In genomic region chr4:88158360-88159136, GRCh38 we compare ENCODE assay signal across 8 cellular contexts. TPM values are rescaled to one million over a fixed set of nuclear protein-coding genes. Genes with fewer than 3 reads are reported as not detected.
DNase-seq lines count a peak whose midpoint lies in the region; ATAC-seq and TF ChIP-seq lines count a peak whose summit lies in the region.

Gene ABCG2 (minus strand): TSS chr4:88158639. CDS start chr4:88139995, 18,644 bp downstream.

- CTCF ChIA-PET in activated B cell treated with CpG ODN at 0.5 μM for 24 hours (lab: Charles Lee) = no interaction called here

- H3K9me3 ChIP-seq in BE2C (no peaks in the 10 kb centered on the region), lower lobe of right lung (no peaks in the 10 kb centered on the region)

- DNase-seq in BE2C (peak; percentile 8), HK-2 (ENCODE audit: unreplicated experiment) (peak; percentile 29), activated B cell treated with CpG ODN at 0.5 μM for 24 hours (peak; percentile 26), dorsolateral prefrontal cortex (peak in 4 of 10 donors; percentile 36 to 53 (median 40)), lower lobe of right lung (peak; percentile 68), NCI-H510A (lab: John Stamatoyannopoulos, UW) (no peak)
- DNase-seq in stimulated activated CD4-positive, alpha-beta T cell treated with anti-CD3 and anti-CD28 coated beads, TNF-alpha, amount 100 ng/mL, for 4 hours (ENCODE audit: low read depth in 3 of 3) = peak; percentile 1 to 17 (median 13)

- no peaks in the 10 kb centered on the region for H3K4me1 ChIP-seq in BE2C
- H3K4me1 ChIP-seq in lower lobe of right lung = peaks cover 9% of the 10 kb centered on the region

- POLR2A ChIA-PET in activated B cell treated with CpG ODN at 0.5 μM for 24 hours (lab: Charles Lee) = interaction anchor here (0.7 kb wide), 1 partner anchor 276 kb away, joined by 3 read pairs; no protein-coding TSS in a partner anchor

- no peaks in the 10 kb centered on the region for H3K9me3 Mint-ChIP-seq in activated B cell treated with CpG ODN at 0.5 μM for 24 hours

- peak within 1 kb of the TSS; percentile 72 for H3K4me3 Mint-ChIP-seq in activated B cell treated with CpG ODN at 0.5 μM for 24 hours

- H3K27ac Mint-ChIP-seq in activated B cell treated with CpG ODN at 0.5 μM for 24 hours = no peak within 1 kb of the TSS

- peak; percentile 56 for ATAC-seq in GM19324 (IDR thresholded peaks at IDR 0.05; ENCODE audit: low FRiP score, unreplicated experiment)
- ATAC-seq in activated B cell treated with CpG ODN at 0.5 μM for 24 hours (ENCODE audit: low read depth) = peak; percentile 79
- ATAC-seq in lower lobe of right lung = peak; percentile 87 to 89

- H3K27ac ChIP-seq in dorsolateral prefrontal cortex (peak within 1 kb of the TSS in 29 of 59 donors; percentile 11 to 77 (median 30)), lower lobe of right lung (peak within 1 kb of the TSS; percentile 72)

- H3K4me3 ChIP-seq in BE2C (ENCODE audit: low read depth, low read length) (peak within 1 kb of the TSS; percentile 44), dorsolateral prefrontal cortex (peak within 1 kb of the TSS; percentile 42 to 83 (median 70)), lower lobe of right lung (peak within 1 kb of the TSS; percentile 71)

- intact Hi-C loops in activated B cell treated with CpG ODN at 0.5 μM for 24 hours (cut with micrococcal nuclease) = no loop called here
- intact Hi-C loops in dorsolateral prefrontal cortex (cut with DNase I) = no loop called here
- intact Hi-C loops in lower lobe of right lung (cut with DNase I) = no loop called here

- peaks cover 13% of the 10 kb centered on the region for H3K4me1 Mint-ChIP-seq in activated B cell treated with CpG ODN at 0.5 μM for 24 hours

- peaks cover 8% of the 10 kb centered on the region for H3K27me3 Mint-ChIP-seq in activated B cell treated with CpG ODN at 0.5 μM for 24 hours

- H3K36me3 ChIP-seq in BE2C (no peaks in the 10 kb centered on the region), lower lobe of right lung (no peaks in the 10 kb centered on the region)

- no peaks in the 10 kb centered on the region for H3K36me3 Mint-ChIP-seq in activated B cell treated with CpG ODN at 0.5 μM for 24 hours (ENCODE audit: low read depth)

- H3K27me3 ChIP-seq in BE2C (peaks cover 25% of the 10 kb centered on the region), dorsolateral prefrontal cortex (peaks cover 0 to 9% (median 0%) of the 10 kb centered on the region in 45 donors), lower lobe of right lung (ENCODE audit: low read depth) (no peaks in the 10 kb centered on the region)

- no peak for TF ChIP-seq CTCF in BE2C (IDR thresholded peaks at IDR 0.05; ENCODE audit: low read depth, low read length)
- no peak for TF ChIP-seq CTCF in activated B cell treated with CpG ODN at 0.5 μM for 24 hours (IDR thresholded peaks at IDR 0.05)
- no peak for TF ChIP-seq CTCF in dorsolateral prefrontal cortex (IDR thresholded peaks at IDR 0.05 in 54 of 56, conservative IDR thresholded peaks at IDR 0.05 in 2 of 56; ENCODE audit: low read depth in 1 of 56, partially characterized antibody in 56 of 56)
- TF ChIP-seq CTCF in lower lobe of right lung (IDR thresholded peaks at IDR 0.05) = no peak

RNA-seq across cellular contexts. Expression of gene ABCG2, which starts in this region (rescaled TPM):
- polyA plus RNA-seq in BE2C (2012; ENCODE audit: insufficient read depth, insufficient read length, low read depth) = not detected
- 0.13 and 0.20 TPM in 2 replicates for total RNA-seq in activated B cell treated with CpG ODN at 0.5 μM for 24 hours
- total RNA-seq in dorsolateral prefrontal cortex = 10 to 100 TPM in 107 of 120 experiments, 1 to 10 TPM in 13; 3.9 to 52.2 (median 16.3) TPM
- 9.1 TPM for total RNA-seq in lower lobe of right lung

Comparison
In these comparisons a context has a peak if more than half of its experiments do, and no peak if none do; other contexts are left out.
1. Peak in DNase-seq and ATAC-seq in activated B cell treated with CpG ODN at 0.5 μM for 24 hours; RNA of the gene not detected or under 1 TPM.